Comparison of ENCODE assay signal across 9 cellular contexts in the genomic region with DNA sequence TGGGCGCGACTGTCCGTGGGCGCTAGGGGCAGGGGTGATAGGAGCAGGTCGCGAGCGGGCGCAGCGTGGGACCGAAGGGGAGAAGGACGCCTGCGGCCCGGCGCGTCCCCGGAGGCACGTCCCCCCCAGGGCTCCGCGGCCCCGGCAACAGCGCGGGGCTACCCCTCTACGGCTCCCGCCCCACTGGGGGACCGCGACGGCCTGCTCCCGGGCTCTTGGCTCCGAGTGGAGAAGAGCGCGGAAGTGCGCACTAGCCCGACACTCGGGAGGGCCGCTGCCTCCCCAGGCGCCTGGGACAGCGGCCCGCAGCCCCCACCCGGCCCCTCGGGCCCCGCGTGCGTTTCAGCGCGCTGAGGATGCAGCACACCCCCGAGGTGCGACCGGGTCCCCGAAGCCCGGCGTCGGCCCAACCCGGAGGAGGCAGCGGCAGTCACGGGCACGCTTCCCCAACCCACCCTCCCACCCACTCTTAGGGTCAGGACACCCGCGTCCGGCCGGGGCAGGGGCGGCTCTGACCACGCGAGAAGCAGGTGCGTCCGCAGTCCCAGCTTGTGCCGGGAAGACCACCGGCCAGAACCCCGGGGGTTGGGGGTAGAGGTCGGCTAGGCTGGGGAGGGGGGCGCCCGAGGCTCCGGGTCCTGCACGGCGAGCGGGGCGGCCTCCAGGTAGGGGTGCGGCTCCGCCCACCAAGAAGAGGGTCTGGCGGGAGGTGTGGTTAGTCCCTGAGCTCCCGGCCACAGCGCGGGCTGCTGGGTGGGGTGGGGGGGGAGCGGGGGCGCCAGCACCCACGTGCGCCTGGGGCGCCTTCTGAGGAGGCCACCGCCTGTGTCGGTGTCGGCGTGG. TPM values are rescaled to one million over a fixed set of nuclear protein-coding genes. Genes with fewer than 3 reads are reported as not detected.
DNase-seq lines count a peak whose midpoint lies in the region; ATAC-seq, FAIRE-seq and TF ChIP-seq lines count a peak whose summit lies in the region.
"Had no signal": no experiment of that assay in that cellular context is flagged by ENCODE, and none has a peak within 500 bp of the region (broad histone marks: within the 10 kb centered on the region; RNA-seq: fewer than 3 reads in every experiment).

No MANE protein-coding gene starts in this region.

- intact Hi-C loops in pancreas (cut with DNase I) = no loop called here

- no peak for FAIRE-seq in pancreas (lab: Jason Lieb, UNC)
- FAIRE-seq: GM18507 had no signal

- no peak overlapping the region for H3K27ac ChIP-seq in pancreas

- ATAC-seq in pancreas (peak in 2 of 4 donors; percentile 10), HG03439 (IDR thresholded peaks at IDR 0.05; ENCODE audit: unreplicated experiment) (no peak)

- 17 to 18% methylated on average over 39 to 91 of the region's 91 CpGs for WGBS in pancreas, 2 donors

- H3K9ac ChIP-seq in NT2/D1 (ENCODE audit: insufficient read length, low read depth) = peak overlapping the region; percentile 84

- peaks cover 14% of the 10 kb centered on the region for H3K36me3 ChIP-seq in NT2/D1 (ENCODE audit: insufficient read depth, insufficient read length, low read length)
- no peaks in the 10 kb centered on the region for H3K36me3 ChIP-seq in pancreas

- H3K4me1 ChIP-seq in NT2/D1 (ENCODE audit: insufficient read depth, insufficient read length) = peaks cover 3% of the 10 kb centered on the region
- H3K4me1 ChIP-seq in pancreas = peaks cover 0 to 5% (median 0%) of the 10 kb centered on the region in 3 donors

- peaks cover 7% of the 10 kb centered on the region; the same call in 1 of the 2 replicates for H3K9me3 ChIP-seq in NT2/D1 (ENCODE audit: insufficient read depth, low read length)
- H3K9me3 ChIP-seq in pancreas = no peaks in the 10 kb centered on the region

- peaks cover 48% of the 10 kb centered on the region for H3K27me3 ChIP-seq in NT2/D1 (ENCODE audit: insufficient read depth, insufficient read length)
- H3K27me3 ChIP-seq in pancreas = no peaks in the 10 kb centered on the region

- DNase-seq in D341Med (ENCODE audit: low spot score) = peak; percentile 74
- DNase-seq in NT2/D1 (ENCODE audit: low read depth, low spot score) = no peak
- DNase-seq in fibroblast of mammary gland (ENCODE audit: low read depth) = no peak
- DNase-seq in pancreas = peak in 3 of 6 donors; percentile 41 to 78 (median 58)
- no peak for DNase-seq in stimulated activated CD4-positive, alpha-beta T cell treated with anti-CD3 and anti-CD28 coated beads, Interleukin-12 subunit alpha, Interleukin-12 subunit beta, amount 100 ng/mL, for 4 hours
- no peak for DNase-seq in NCI-H146 (lab: John Stamatoyannopoulos, UW)
- no peak for DNase-seq in NCI-H526 treated with DMSO at 0.1 percent for 48 hours (lab: John Stamatoyannopoulos, UW)

- H3K4me3 ChIP-seq in NT2/D1 (ENCODE audit: insufficient read length, low read depth) = peak overlapping the region; percentile 60
- H3K4me3 ChIP-seq in fibroblast of mammary gland (ENCODE audit: control insufficient read depth, low read depth, low read length) = peak overlapping the region; percentile 62
- peak overlapping the region; percentile 56 to 85 (median 64) for H3K4me3 ChIP-seq in pancreas

- TF ChIP-seq CTCF in fibroblast of mammary gland (conservative IDR thresholded peaks at IDR 0.05; ENCODE audit: control insufficient read depth, insufficient read depth, low read depth, low read length) = no peak
- no peak for TF ChIP-seq CTCF in pancreas (IDR thresholded peaks at IDR 0.05)

RNA-seq across cellular contexts. Expression of a gene that starts 18.5 kb away (rescaled TPM):
- total RNA-seq in pancreas = 1 to 10 TPM; 3.0 to 6.1 (median 3.8) TPM
- polyA plus RNA-seq in pancreas = 1 to 10 TPM; 6.3 to 7.2 TPM

RNA-seq across cellular contexts. Expression of a gene that starts 31.8 kb away (rescaled TPM):
- 10 to 100 TPM; 13.6 to 21.6 (median 16.7) TPM for total RNA-seq in pancreas
- polyA plus RNA-seq in pancreas = 10 to 100 TPM; 28.4 to 30.9 TPM
